In the genomic region with DNA sequence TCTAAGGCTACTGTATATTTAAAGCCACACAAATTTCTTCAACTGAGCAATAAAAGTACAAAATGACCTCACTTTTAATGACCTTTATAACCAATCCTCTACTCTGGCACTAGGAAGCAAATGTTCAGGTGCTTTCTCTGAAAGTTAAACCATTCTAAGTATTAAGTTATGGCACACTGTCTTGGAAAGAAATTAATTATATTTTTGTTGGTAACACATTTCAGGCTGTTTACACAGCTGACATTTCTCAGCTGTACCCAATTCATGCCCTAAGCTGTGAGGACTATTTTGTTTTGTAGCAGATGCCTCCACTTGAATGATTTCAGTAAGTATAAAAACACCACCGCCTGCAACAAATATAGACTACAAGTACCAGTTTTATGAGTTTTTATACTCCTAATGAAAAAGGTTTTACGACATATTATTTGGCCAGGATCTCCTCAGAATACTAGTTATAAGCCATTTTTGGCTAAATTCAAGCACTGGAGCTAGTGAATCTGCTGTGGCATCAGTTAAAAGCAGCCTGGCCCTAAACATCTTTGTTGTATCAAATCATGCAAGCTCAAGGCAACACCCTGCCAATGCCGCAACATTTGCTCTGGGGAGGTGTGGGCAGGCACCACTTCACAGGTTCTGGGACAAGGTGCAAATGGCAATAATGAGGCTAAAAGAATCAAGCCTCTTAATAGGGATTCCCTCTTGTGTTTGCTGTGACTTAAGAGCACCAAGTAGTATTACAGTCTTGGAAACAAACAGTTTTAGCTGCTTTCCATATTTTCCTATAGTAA, we compare ENCODE assay signal across 24 cellular contexts.
A peak's percentile ranks its signal among the peaks of the same experiment; 100 is the strongest.
DNase-seq lines count a peak whose midpoint lies in the region; ATAC-seq and TF ChIP-seq lines count a peak whose summit lies in the region.
"Had no signal": no experiment of that assay in that cellular context is flagged by ENCODE, and none has a peak within 500 bp of the region (broad histone marks: within the 10 kb centered on the region; RNA-seq: fewer than 3 reads in every experiment).

No MANE protein-coding gene starts in this region.

- H3K27me3 ChIP-seq in layer of hippocampus (ENCODE audit: control insufficient read depth, insufficient read depth, low read length), result no peaks in the 10 kb centered on the region
- H3K27me3 ChIP-seq: adrenal gland, heart left ventricle, sigmoid colon, SJSA1 had no signal

- DNase-seq in NCI-H2171 treated with DMSO at 0.1 percent for 48 hours (lab: John Stamatoyannopoulos, UW), result peak; percentile 24
- no peak for DNase-seq in NCI-H2171 (lab: John Stamatoyannopoulos, UW)
- peak; percentile 14 for DNase-seq in NCI-H69 (lab: John Stamatoyannopoulos, UW)
- DNase-seq in substantia nigra (lab: John Stamatoyannopoulos, UW), result no peak
- no peak for DNase-seq in GM10266 (ENCODE audit: extremely low spot score)
- DNase-seq in GDM1 (lab: John Stamatoyannopoulos, UW), result no peak
- DNase-seq: activated CD4-positive, alpha-beta T cell treated with anti-CD3 and anti-CD28 coated beads for 36 hours; activated CD8-positive, alpha-beta memory T cell treated with anti-CD3 and anti-CD28 coated beads for 24 hours; activated naive CD4-positive, alpha-beta T cell; activated T-cell treated with anti-CD3 and anti-CD28 coated beads, Interleukin-2, amount 50 U/mL, for 24 hours; adrenal gland; Calu3; dermis blood vessel endothelial cell; heart left ventricle; left cardiac atrium; MM.1S; naive thymus-derived CD8-positive, alpha-beta T cell; NK-92 treated with Interleukin-12 subunit alpha and Interleukin-12 subunit beta, amount 100 ng/mL, for 24 hours; sigmoid colon; T-helper 1 cell had no signal

- no peak for TF ChIP-seq CTCF in GM10266 (IDR thresholded peaks at IDR 0.05; ENCODE audit: control insufficient read depth, insufficient read depth, low read depth, missing control alignments)

- peak overlapping the region; percentile 42 for H3K27ac ChIP-seq in layer of hippocampus (ENCODE audit: low read depth, low read length)
- H3K27ac ChIP-seq in substantia nigra (ENCODE audit: low read depth, low read length, poor library complexity, severe bottlenecking), result peak overlapping the region; percentile 64
- H3K27ac ChIP-seq: adrenal gland, heart left ventricle, parathyroid adenoma, sigmoid colon, SJSA1 had no signal

- ATAC-seq in GM19324 (IDR thresholded peaks at IDR 0.05; ENCODE audit: low FRiP score, unreplicated experiment), result no peak
- ATAC-seq: activated CD4-positive, alpha-beta T cell treated with anti-CD3 and anti-CD28 coated beads for 36 hours; heart left ventricle; left cardiac atrium; naive thymus-derived CD8-positive, alpha-beta T cell had no signal

Comparison
In these comparisons a context has a peak if more than half of its experiments do, and no peak if none do; other contexts are left out.
1. DNase-seq: peak in NCI-H2171 treated with DMSO at 0.1 percent for 48 hours (single experiment) and NCI-H69 (single experiment); none in NCI-H2171 (single experiment), substantia nigra (0 of 49), GM10266 (single experiment) and GDM1 (single experiment).